In the genomic region with DNA sequence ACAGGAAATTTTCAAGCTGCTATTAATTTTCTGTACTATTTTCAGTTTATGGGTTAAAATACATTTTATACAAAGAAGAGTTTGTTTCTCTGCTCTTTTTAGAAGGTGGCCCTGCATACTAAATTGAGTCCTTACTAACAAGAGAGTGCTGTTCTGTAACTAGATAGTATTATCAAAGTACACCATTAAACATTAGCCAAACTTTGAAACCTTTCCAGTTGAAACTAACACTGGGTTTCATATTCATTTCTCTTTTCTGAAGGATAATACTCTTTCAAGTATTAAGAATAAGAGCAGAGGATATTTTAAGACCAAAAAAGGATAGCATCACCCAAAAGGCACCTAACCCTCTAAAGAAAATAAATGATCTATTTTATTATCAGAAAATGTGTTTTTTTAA, we compare ENCODE assay signal across 17 cellular contexts. TPM values are rescaled to one million over a fixed set of nuclear protein-coding genes. Genes with fewer than 3 reads are reported as not detected.
A peak's percentile ranks its signal among the peaks of the same experiment; 100 is the strongest.
DNase-seq lines count a peak whose midpoint lies in the region; ATAC-seq, FAIRE-seq and TF ChIP-seq lines count a peak whose summit lies in the region.
"Had no signal": no experiment of that assay in that cellular context is flagged by ENCODE, and none has a peak within 500 bp of the region (broad histone marks: within the 10 kb centered on the region; RNA-seq: fewer than 3 reads in every experiment).

No MANE protein-coding gene starts in this region.

- FAIRE-seq in HepG2 (lab: Jason Lieb, UNC) (no peak), endothelial cell of umbilical vein (lab: Jason Lieb, UNC) (no peak)
- FAIRE-seq: bronchial epithelial cell, endometrium had no signal

- H4K20me1 ChIP-seq in HepG2 (ENCODE audit: insufficient read depth, low read length) (no peaks in the 10 kb centered on the region), endothelial cell of umbilical vein (replicated peaks; ENCODE audit: control insufficient read depth, extremely low read depth, insufficient read depth, low read length) (no peaks in the 10 kb centered on the region)

- no peak for TF ChIP-seq RAD21 in liver (IDR thresholded peaks at IDR 0.05)
- TF ChIP-seq RAD21 in HepG2 (CRISPR knock-in tag; IDR thresholded peaks at IDR 0.05) = no peak

- intact Hi-C loops in HepG2 (cut with micrococcal nuclease; ENCODE audit: unreplicated experiment) = loop anchor here (2.0 kb wide), 1 partner anchor 62 kb away; no protein-coding TSS in a partner anchor
- intact Hi-C loops in endothelial cell of umbilical vein (cut with micrococcal nuclease) = loop anchor here (2.0 to 5.0 kb wide), 2 partner anchors 62 to 79 kb away; no protein-coding TSS in a partner anchor
- intact Hi-C loops in A673 (cut with micrococcal nuclease; ENCODE audit: unreplicated experiment) = no loop called here

- H3K27ac ChIP-seq in liver (ENCODE audit: low read depth in 1 of 2, low read length in 2 of 2) (peak overlapping the region; percentile 54 to 56), HepG2 (ENCODE audit: extremely low read length, insufficient read depth, low read length) (no peak overlapping the region), endothelial cell of umbilical vein (ENCODE audit: insufficient read depth, low read depth, low read length) (peak overlapping the region; percentile 12), A673 (ENCODE audit: low read depth, low read length, poor library complexity, severe bottlenecking) (no peak overlapping the region)

- H3K4me3 ChIP-seq in liver (ENCODE audit: low read depth in 1 of 3, low read length in 3 of 3) (no peak overlapping the region), HepG2 (replicated peaks in 1 of 3; ENCODE audit: insufficient read depth in 1 of 3, low read depth in 2 of 3, low read length in 3 of 3) (no peak overlapping the region), endothelial cell of umbilical vein (replicated peaks in 1 of 3; ENCODE audit: insufficient read depth in 1 of 3, low read depth in 1 of 3, low read length in 3 of 3) (no peak overlapping the region), A673 (ENCODE audit: low read depth, low read length, poor library complexity, severe bottlenecking) (no peak overlapping the region)
- H3K4me3 ChIP-seq: Peyer's patch had no signal

- no peaks in the 10 kb centered on the region for H3K27me3 ChIP-seq in liver (ENCODE audit: control insufficient read depth in 4 of 4, insufficient read depth in 4 of 4, low read length in 3 of 4)
- H3K27me3 ChIP-seq in HepG2 (ENCODE audit: control insufficient read depth in 1 of 2, insufficient read depth in 2 of 2, low read length in 2 of 2) = no peaks in the 10 kb centered on the region
- H3K27me3 ChIP-seq in endothelial cell of umbilical vein (ENCODE audit: control insufficient read depth in 2 of 2, insufficient read depth in 2 of 2, low read length in 2 of 2) = no peaks in the 10 kb centered on the region
- no peaks in the 10 kb centered on the region for H3K27me3 ChIP-seq in A673 (replicated peaks; ENCODE audit: insufficient read depth, low read depth, low read length, poor library complexity)
- H3K27me3 ChIP-seq: Peyer's patch had no signal

- H3K9me3 ChIP-seq in liver (ENCODE audit: control insufficient read depth in 4 of 4, low read length in 3 of 4) (no peaks in the 10 kb centered on the region), HepG2 (ENCODE audit: low read length) (no peaks in the 10 kb centered on the region), endothelial cell of umbilical vein (replicated peaks; ENCODE audit: control insufficient read depth, insufficient read depth, low read length) (no peaks in the 10 kb centered on the region), A673 (ENCODE audit: low read depth, low read length, poor library complexity, severe bottlenecking) (no peaks in the 10 kb centered on the region)
- H3K9me3 ChIP-seq: Peyer's patch had no signal

- dilution Hi-C loops in endothelial cell of umbilical vein (cut with MboI; ENCODE audit: extremely low pct_ligation_motif_present, low sequenced_read_pairs) = no loop called here

- no peak for TF ChIP-seq CTCF in liver (IDR thresholded peaks at IDR 0.05; ENCODE audit: low read depth, low read length, missing input control)
- TF ChIP-seq CTCF in HepG2 (CRISPR knock-in tag; IDR thresholded peaks at IDR 0.05) = no peak
- TF ChIP-seq CTCF in endothelial cell of umbilical vein (IDR thresholded peaks at IDR 0.05; ENCODE audit: extremely low read depth in 1 of 2, insufficient read depth in 1 of 2, low read depth in 1 of 2, low read length in 2 of 2) = no peak
- no peak for TF ChIP-seq CTCF in A673 (conservative IDR thresholded peaks at IDR 0.05; ENCODE audit: low read depth, low read length)

- H2AFZ ChIP-seq in HepG2 (ENCODE audit: low read length) = no peak overlapping the region
- H2AFZ ChIP-seq in endothelial cell of umbilical vein (ENCODE audit: low read depth, low read length) = no peak overlapping the region

- CTCF ChIA-PET in HepG2 (lab: Yijun Ruan, JAX; ENCODE audit: low intra/inter-chr PET ratio, low total read pairs) = interaction anchor here (1.9 to 2.0 kb wide), 2 partner anchors 193 to 195 kb away, joined by 6 to 17 read pairs; a partner anchor contains a TSS
- CTCF ChIA-PET in endothelial cell of umbilical vein (lab: Charles Lee) = interaction anchor here (0.6 to 8.2 kb wide), 18 partner anchors 8 to 310 kb away, joined by 3 to 262 read pairs (median 4); a partner anchor contains a TSS
- CTCF ChIA-PET in A673 (lab: Charles Lee) = interaction anchor here (1.9 kb wide), 1 partner anchor 193 kb away, joined by 7 read pairs; a partner anchor contains a TSS

- H3K4me2 ChIP-seq in HepG2 (ENCODE audit: low read depth, low read length) (no peak overlapping the region), endothelial cell of umbilical vein (ENCODE audit: insufficient read depth, low read length) (peak overlapping the region; percentile 28)

- no peak for TF ChIP-seq POLR2A in HepG2 (IDR thresholded peaks at IDR 0.05; ENCODE audit: insufficient read depth in 1 of 2, low read depth in 2 of 2, low read length in 2 of 2)
- no peak for TF ChIP-seq POLR2A in endothelial cell of umbilical vein (IDR thresholded peaks at IDR 0.05; ENCODE audit: low read depth, low read length)

- DNase-seq in HepG2 (ENCODE audit: low spot score) (no peak), endothelial cell of umbilical vein (ENCODE audit: low read depth, low spot score) (no peak), anterior cingulate cortex (lab: John Stamatoyannopoulos, UW) (no peak), SK-N-DZ (ENCODE audit: low spot score) (no peak), NCI-H1436 treated with DMSO at 0.1 percent for 48 hours (lab: John Stamatoyannopoulos, UW) (no peak), A673 (ENCODE audit: low spot score) (no peak)
- DNase-seq: activated effector memory CD4-positive, alpha-beta T cell treated with anti-CD3 and anti-CD28 coated beads, Interleukin-2, amount 50 U/mL, for 16 hours; KBM-7; NCI-H146; Peyer's patch; retina; stimulated activated CD4-positive, alpha-beta T cell treated with anti-CD3 and anti-CD28 coated beads, Interleukin-4, amount 100 ng/mL, for 1 hour; stimulated activated naive B cell treated with anti-CD40 and anti-IgM and Interleukin-4, amounts not matched to agents 10 μg/mL and 1 μg/mL and 100 μg/mL, for 72 hours had no signal

- no peak for TF ChIP-seq EP300 in HepG2 (IDR thresholded peaks at IDR 0.05; ENCODE audit: low read depth in 2 of 2, low read length in 2 of 2)
- no peak for TF ChIP-seq EP300 in HepG2 (CRISPR knock-in tag; IDR thresholded peaks at IDR 0.05; ENCODE audit: borderline replicate concordance)

- BruUV-seq in HepG2 (replicated peaks; lab: Mats Ljungman, UMichigan) (no TSS peak), endothelial cell of umbilical vein (replicated peaks; lab: Mats Ljungman, UMichigan) (no TSS peak), A673 (replicated peaks; lab: Mats Ljungman, UMichigan) (no TSS peak)

- H3K9ac ChIP-seq in liver (ENCODE audit: low read depth in 1 of 2, low read length in 2 of 2) = peak overlapping the region in 1 of 2 donors; percentile 48
- H3K9ac ChIP-seq in HepG2 (ENCODE audit: insufficient read depth, low read depth, low read length) = no peak overlapping the region
- no peak overlapping the region for H3K9ac ChIP-seq in endothelial cell of umbilical vein (replicated peaks; ENCODE audit: extremely low read depth, insufficient read depth, low read length)

- H3K4me1 ChIP-seq in liver (ENCODE audit: control insufficient read depth in 4 of 4, insufficient read depth in 4 of 4, low read length in 3 of 4) (peaks cover 1 to 15% (median 8%) of the 10 kb centered on the region in 4 donors), HepG2 (ENCODE audit: insufficient read depth, low read length) (peaks cover 6% of the 10 kb centered on the region; the same call in 1 of the 2 replicates), endothelial cell of umbilical vein (ENCODE audit: control insufficient read depth, extremely low read depth, insufficient read depth, low read length) (peaks cover 27% of the 10 kb centered on the region), A673 (ENCODE audit: insufficient read depth, low read length, poor library complexity, severe bottlenecking) (no peaks in the 10 kb centered on the region)

- ATAC-seq in HepG2 (no peak), HG03342 (IDR thresholded peaks at IDR 0.05; ENCODE audit: unreplicated experiment) (peak; percentile 43)

- no peaks in the 10 kb centered on the region for H3K9me1 ChIP-seq in endothelial cell of umbilical vein (replicated peaks; ENCODE audit: control insufficient read depth, extremely low read depth, insufficient read depth, low read length)

- H3K79me2 ChIP-seq in HepG2 (ENCODE audit: insufficient read depth, low read length) = no peaks in the 10 kb centered on the region
- no peaks in the 10 kb centered on the region for H3K79me2 ChIP-seq in endothelial cell of umbilical vein (ENCODE audit: control insufficient read depth, insufficient read depth, low read length)

- in situ Hi-C loops in HepG2 (cut with HindIII; ENCODE audit: extremely low pct_ligation_motif_present, low pct_unique_long_range_greater_than_20kb) = loop anchor here (5.0 kb wide), 1 partner anchor 189 kb away; a partner anchor contains a TSS

- POLR2A ChIA-PET in HepG2 (lab: Yijun Ruan, JAX) = interaction anchor here (1.0 kb wide), 1 partner anchor 193 kb away, joined by 3 read pairs; a partner anchor contains a TSS
- POLR2A ChIA-PET in endothelial cell of umbilical vein (lab: Charles Lee) = interaction anchor here (1.2 kb wide), 1 partner anchor 189 kb away, joined by 4 read pairs; a partner anchor contains a TSS
- POLR2A ChIA-PET in A673 (lab: Charles Lee; ENCODE audit: low non-redundant PET) = no interaction called here

- H3K36me3 ChIP-seq in liver (ENCODE audit: control insufficient read depth in 4 of 4, insufficient read depth in 3 of 4, low read depth in 1 of 4, low read length in 3 of 4) = peaks cover 0 to 8% (median 5%) of the 10 kb centered on the region in 4 donors
- peaks cover 0 to 10% of the 10 kb centered on the region in 2 experiments; a peak in 2 of 5 replicates for H3K36me3 ChIP-seq in HepG2 (replicated peaks in 1 of 2; ENCODE audit: control insufficient read depth in 1 of 2, insufficient read depth in 2 of 2, low read length in 2 of 2)
- H3K36me3 ChIP-seq in endothelial cell of umbilical vein (ENCODE audit: control insufficient read depth in 2 of 2, extremely low read depth in 1 of 2, insufficient read depth in 2 of 2, low read length in 2 of 2) = peaks cover 0 to 2% of the 10 kb centered on the region in 2 experiments
- peaks cover 4% of the 10 kb centered on the region for H3K36me3 ChIP-seq in A673 (ENCODE audit: insufficient read depth, low read length, poor library complexity, severe bottlenecking)

RNA-seq across cellular contexts. Expression of a gene that starts 47.2 kb away (rescaled TPM):
- total RNA-seq in liver (100 to 1,000 TPM; 478 to 546 TPM), HepG2 (2016; rRNA removed; fragmentation: Illumina TruSeq; extraction: Trizol) (1,505 and 1,984 TPM in 2 replicates), endothelial cell of umbilical vein (146 and 185 TPM in 2 replicates), A673 (2021) (312 TPM in 2 replicates)
- polyA plus RNA-seq in liver (1,000 to 10,000 TPM in 1 of 2 donors, 100 to 1,000 TPM in 1; 724 to 1,937 TPM), HepG2 (2011; rRNA removed) (437 and 538 TPM in 2 replicates), endothelial cell of umbilical vein (236 and 261 TPM in 2 replicates)
- total RNA-seq in HepG2 (2016; cell fraction: cytosol; rRNA removed; fragmentation: Illumina TruSeq; extraction: Trizol; ENCODE audit: low read depth) = 232 and 262 TPM in 2 replicates
- 1,559 and 1,992 TPM in 2 replicates for total RNA-seq in HepG2 (2016; cell fraction: insoluble cytoplasmic fraction; rRNA removed; fragmentation: Illumina TruSeq; extraction: Trizol)
- 553 and 634 TPM in 2 replicates for total RNA-seq in HepG2 (2016; cell fraction: membrane; rRNA removed; fragmentation: Illumina TruSeq; extraction: Trizol)
- total RNA-seq in HepG2 (2016; cell fraction: nucleus; rRNA removed; fragmentation: Illumina TruSeq; extraction: Trizol) = 497 and 536 TPM in 2 replicates
- 477 and 485 TPM in 2 replicates for polyA plus RNA-seq in HepG2 (2011; cell fraction: cytosol; rRNA removed)
- polyA plus RNA-seq in HepG2 (2011; cell fraction: nucleus; rRNA removed) = 199 and 209 TPM in 2 replicates
- 511 and 820 TPM in 2 replicates for polyA plus RNA-seq in HepG2 (2012)
- 248 and 308 TPM in 2 replicates for polyA plus RNA-seq in HepG2 (2016; cell fraction: cytosol; fragmentation: Illumina TruSeq; extraction: Trizol; ENCODE audit: low read depth)
- 2,115 and 2,133 TPM in 2 replicates for polyA plus RNA-seq in HepG2 (2016; cell fraction: insoluble cytoplasmic fraction; fragmentation: Illumina TruSeq; extraction: Trizol; ENCODE audit: low read depth)
- 458 and 518 TPM in 2 replicates for polyA plus RNA-seq in HepG2 (2016; cell fraction: membrane; fragmentation: Illumina TruSeq; extraction: Trizol; ENCODE audit: low read depth)
- 949 and 989 TPM in 2 replicates for polyA plus RNA-seq in HepG2 (2016; cell fraction: nucleus; fragmentation: Illumina TruSeq; extraction: Trizol; ENCODE audit: insufficient read depth, low read depth)
- polyA minus RNA-seq in HepG2 (2011; rRNA and poly(A)+ RNA removed; ENCODE audit: low replicate concordance) = 240 and 331 TPM in 2 replicates
- 182 and 185 TPM in 2 replicates for polyA minus RNA-seq in HepG2 (2011; cell fraction: cytosol; rRNA and poly(A)+ RNA removed)
- polyA minus RNA-seq in HepG2 (2011; cell fraction: nucleus; rRNA and poly(A)+ RNA removed) = 52.4 and 60.3 TPM in 2 replicates
- 147 and 185 TPM in 2 replicates for polyA plus RNA-seq in endothelial cell of umbilical vein (2011; cell fraction: cytosol; rRNA removed)
- 69.6 and 80.2 TPM in 2 replicates for polyA plus RNA-seq in endothelial cell of umbilical vein (2011; cell fraction: nucleus; rRNA removed)
- polyA plus RNA-seq in endothelial cell of umbilical vein (2012) = 191 and 195 TPM in 2 replicates
- 101 and 102 TPM in 2 replicates for polyA minus RNA-seq in endothelial cell of umbilical vein
- 108 TPM for polyA minus RNA-seq in endothelial cell of umbilical vein (2011; cell fraction: cytosol; rRNA and poly(A)+ RNA removed)
- 14.6 and 16.9 TPM in 2 replicates for polyA minus RNA-seq in endothelial cell of umbilical vein (2011; cell fraction: nucleus; rRNA and poly(A)+ RNA removed)
- polyA plus RNA-seq in SK-N-DZ (2014; cell fraction: cytosol; rRNA removed) = 776 and 855 TPM in 2 replicates
- 293 and 383 TPM in 2 replicates for polyA plus RNA-seq in SK-N-DZ (2014; cell fraction: nucleus; rRNA removed)

Comparison
In these comparisons a context has a peak if more than half of its experiments do, and no peak if none do; other contexts are left out.
1. H3K27ac ChIP-seq: peak in liver (2 of 2) and endothelial cell of umbilical vein (single experiment); none in HepG2 (single experiment) and A673 (single experiment).